ENCODE assay signal across 9 cellular contexts in the genomic region with DNA sequence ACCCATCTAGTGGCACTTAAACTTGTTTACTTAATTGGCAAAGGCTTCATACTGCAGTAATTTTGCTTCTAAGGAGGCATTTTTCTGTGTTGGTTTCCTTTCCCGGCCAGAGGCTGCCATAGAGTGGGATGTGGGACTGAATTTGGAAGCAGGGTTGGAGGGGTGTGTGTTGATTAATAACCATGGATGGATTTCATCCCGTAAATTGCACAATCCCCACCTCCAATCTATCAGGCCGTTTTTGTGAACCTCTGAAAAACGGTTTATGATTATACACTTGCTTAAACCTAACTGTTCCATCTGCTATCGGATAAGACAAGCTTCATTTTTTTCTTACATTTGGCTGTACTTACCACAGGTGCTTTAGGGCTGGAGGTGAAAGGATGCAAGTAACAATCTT. TPM values are rescaled to one million over a fixed set of nuclear protein-coding genes. Genes with fewer than 3 reads are reported as not detected.
DNase-seq lines count a peak whose midpoint lies in the region; ATAC-seq, FAIRE-seq and TF ChIP-seq lines count a peak whose summit lies in the region.
"Had no signal": no experiment of that assay in that cellular context is flagged by ENCODE, and none has a peak within 500 bp of the region (broad histone marks: within the 10 kb centered on the region; RNA-seq: fewer than 3 reads in every experiment).

No MANE protein-coding gene starts in this region.

- H4K8ac ChIP-seq in neuronal stem cell (ENCODE audit: low read depth, low read length), result no peak overlapping the region

- no peak overlapping the region for H2BK12ac ChIP-seq in neuronal stem cell (ENCODE audit: low read length)

- H3K9me3 ChIP-seq in CD8-positive, alpha-beta memory T cell (ENCODE audit: low read length), result no peaks in the 10 kb centered on the region
- no peaks in the 10 kb centered on the region for H3K9me3 ChIP-seq in MM.1S (replicated peaks; ENCODE audit: insufficient read depth, low read length)
- H3K9me3 ChIP-seq in neuronal stem cell (replicated peaks in 1 of 2; ENCODE audit: control insufficient read depth in 2 of 2, insufficient read depth in 1 of 2, low read depth in 1 of 2, low read length in 2 of 2), result no peaks in the 10 kb centered on the region

- peaks cover 59 to 78% (median 75%) of the 10 kb centered on the region in 3 donors for H3K4me1 Mint-ChIP-seq in CD8-positive, alpha-beta memory T cell
- peaks cover 30 to 51% of the 10 kb centered on the region in 2 donors for H3K4me1 Mint-ChIP-seq in effector memory CD8-positive, alpha-beta T cell (ENCODE audit: low read depth in 2 of 2)

- no CpG with 5 or more reads among the region's 5 CpGs for WGBS in neuronal stem cell (ENCODE audit: extremely low coverage in 2 of 2, insufficient read length in 2 of 2, insufficient replicate concordance in 1 of 2), 2 donors

- POLR2A ChIA-PET in CD8-positive, alpha-beta memory T cell (lab: Charles Lee), result no interaction called here

- no peak overlapping the region for H3K14ac ChIP-seq in neuronal stem cell (ENCODE audit: low read length)

- DNase-seq in CD8-positive, alpha-beta memory T cell, result no peak
- no peak for DNase-seq in MM.1S
- no peak for DNase-seq in effector memory CD8-positive, alpha-beta T cell
- DNase-seq in neuronal stem cell (ENCODE audit: low spot score), result no peak
- DNase-seq in midbrain (lab: John Stamatoyannopoulos, UW), result no peak
- no peak for DNase-seq in NCI-H1930 (lab: John Stamatoyannopoulos, UW)
- DNase-seq in D721Med (ENCODE audit: insufficient read length, low spot score), result no peak
- no peak for DNase-seq in stimulated activated CD4-positive, alpha-beta T cell treated with anti-CD3 and anti-CD28 coated beads, Interleukin-1b, Interleukin-23, amount 100 ng/mL, for 48 hours
- DNase-seq: left colon had no signal

- peaks cover 36% of the 10 kb centered on the region for H3K4me1 ChIP-seq in CD8-positive, alpha-beta memory T cell (ENCODE audit: insufficient read depth, low read length)
- peaks cover 19% of the 10 kb centered on the region for H3K4me1 ChIP-seq in MM.1S (ENCODE audit: low read length)
- peaks cover 5 to 13% of the 10 kb centered on the region in 2 donors for H3K4me1 ChIP-seq in neuronal stem cell (ENCODE audit: control insufficient read depth in 2 of 2, insufficient read depth in 1 of 2, low read depth in 1 of 2, low read length in 2 of 2)

- H3K23ac ChIP-seq in neuronal stem cell (ENCODE audit: low read depth, low read length, poor library complexity), result no peak overlapping the region

- H3K9ac ChIP-seq in MM.1S (ENCODE audit: low read length) (no peak overlapping the region), neuronal stem cell (ENCODE audit: low read depth, low read length, poor library complexity) (no peak overlapping the region)

- H3K79me1 ChIP-seq in neuronal stem cell (ENCODE audit: low read depth, low read length), result peaks cover 4% of the 10 kb centered on the region

- H2AFZ ChIP-seq in MM.1S (ENCODE audit: low read length) (no peak overlapping the region), neuronal stem cell (ENCODE audit: low read length) (no peak overlapping the region)

- H3K79me2 ChIP-seq in MM.1S (ENCODE audit: low read length), result peaks cover 61% of the 10 kb centered on the region

- FAIRE-seq in D721Med (lab: Jason Lieb, UNC), result no peak

- no peak for TF ChIP-seq CTCF in MM.1S (IDR thresholded peaks at IDR 0.05; ENCODE audit: low read length)
- no peak for TF ChIP-seq CTCF in D721Med (IDR thresholded peaks at IDR 0.05; ENCODE audit: insufficient read depth, missing control alignments)

- no peaks in the 10 kb centered on the region for H3K27me3 Mint-ChIP-seq in CD8-positive, alpha-beta memory T cell
- H3K27me3 Mint-ChIP-seq in effector memory CD8-positive, alpha-beta T cell, result no peaks in the 10 kb centered on the region

- no peak overlapping the region for H2AK5ac ChIP-seq in neuronal stem cell (ENCODE audit: low read depth, low read length)

- H3F3A ChIP-seq in MM.1S (ENCODE audit: insufficient read depth, low read length), result no peaks in the 10 kb centered on the region; the same call in 1 of the 2 replicates

- CTCF ChIA-PET in CD8-positive, alpha-beta memory T cell (lab: Charles Lee), result no interaction called here

- peak overlapping the region in 4 of 8 donors; percentile 70 to 97 (median 90) for H3K27ac Mint-ChIP-seq in CD8-positive, alpha-beta memory T cell
- peak overlapping the region in 1 of 2 donors; percentile 9 for H3K27ac Mint-ChIP-seq in effector memory CD8-positive, alpha-beta T cell

- no peak overlapping the region for H2BK5ac ChIP-seq in neuronal stem cell (ENCODE audit: low read length)

- H3K4me3 ChIP-seq in CD8-positive, alpha-beta memory T cell (ENCODE audit: low read length), result peak overlapping the region; percentile 91
- peak overlapping the region; percentile 95 for H3K4me3 ChIP-seq in MM.1S (ENCODE audit: low read length)
- peak overlapping the region in 1 of 2 donors; percentile 88 for H3K4me3 ChIP-seq in neuronal stem cell (ENCODE audit: low read length in 2 of 2)

- no peak for ATAC-seq in effector memory CD8-positive, alpha-beta T cell (replicated peaks)
- ATAC-seq: left colon had no signal

- H3K4me3 Mint-ChIP-seq in CD8-positive, alpha-beta memory T cell, result peak overlapping the region; percentile 91 to 99 (median 96)
- peak overlapping the region; percentile 87 to 97 for H3K4me3 Mint-ChIP-seq in effector memory CD8-positive, alpha-beta T cell

- H3K27me3 ChIP-seq in CD8-positive, alpha-beta memory T cell (ENCODE audit: insufficient read depth, low read length, poor library complexity, severe bottlenecking), result no peaks in the 10 kb centered on the region
- no peaks in the 10 kb centered on the region for H3K27me3 ChIP-seq in MM.1S (replicated peaks; ENCODE audit: insufficient read depth, low read length)
- no peaks in the 10 kb centered on the region for H3K27me3 ChIP-seq in neuronal stem cell (ENCODE audit: control insufficient read depth in 3 of 3, insufficient read depth in 3 of 3, low read depth in 1 of 3, low read length in 3 of 3)

- no peaks in the 10 kb centered on the region for H3K9me3 Mint-ChIP-seq in CD8-positive, alpha-beta memory T cell
- H3K9me3 Mint-ChIP-seq in effector memory CD8-positive, alpha-beta T cell, result no peaks in the 10 kb centered on the region

- H3K36me3 Mint-ChIP-seq in CD8-positive, alpha-beta memory T cell, result peaks cover 0 to 28% (median 4%) of the 10 kb centered on the region in 3 donors
- H3K36me3 Mint-ChIP-seq in effector memory CD8-positive, alpha-beta T cell (ENCODE audit: insufficient read depth), result peaks cover 16% of the 10 kb centered on the region

- H2BK15ac ChIP-seq in neuronal stem cell (ENCODE audit: low read length), result no peak overlapping the region

- H3K27ac ChIP-seq in CD8-positive, alpha-beta memory T cell (ENCODE audit: low read depth, low read length), result peak overlapping the region; percentile 82
- H3K27ac ChIP-seq in MM.1S (ENCODE audit: low read length) (no peak overlapping the region), neuronal stem cell (replicated peaks; ENCODE audit: low read length) (no peak overlapping the region)

- H3K4me2 ChIP-seq in MM.1S (ENCODE audit: low read depth, low read length), result peak overlapping the region; percentile 87
- H3K4me2 ChIP-seq in neuronal stem cell (ENCODE audit: insufficient read depth, low read length, poor library complexity, severe bottlenecking), result peak overlapping the region; percentile 51

- H4K91ac ChIP-seq in neuronal stem cell (ENCODE audit: low read depth, low read length, poor library complexity), result no peak overlapping the region

- H3K36me3 ChIP-seq in CD8-positive, alpha-beta memory T cell (ENCODE audit: insufficient read depth, low read length), result no peaks in the 10 kb centered on the region
- H3K36me3 ChIP-seq in MM.1S (replicated peaks; ENCODE audit: insufficient read depth, low read length), result no peaks in the 10 kb centered on the region
- peaks cover 2 to 34% of the 10 kb centered on the region in 2 donors for H3K36me3 ChIP-seq in neuronal stem cell (replicated peaks in 1 of 2; ENCODE audit: control insufficient read depth in 2 of 2, insufficient read depth in 2 of 2, low read length in 2 of 2)

- no peak overlapping the region for H3K4ac ChIP-seq in neuronal stem cell (ENCODE audit: low read length)

- H2BK120ac ChIP-seq in neuronal stem cell (ENCODE audit: low read depth, low read length), result no peak overlapping the region

- no peaks in the 10 kb centered on the region for H4K20me1 ChIP-seq in MM.1S (ENCODE audit: insufficient read depth, low read length)

- no peak overlapping the region for H3K18ac ChIP-seq in neuronal stem cell (ENCODE audit: low read length)

- no peaks in the 10 kb centered on the region for H3K9me2 ChIP-seq in MM.1S (replicated peaks; ENCODE audit: insufficient read depth, low read length)

RNA-seq across cellular contexts. Expression of gene TMEM60, which starts 1.3 kb away (rescaled TPM):
- total RNA-seq in CD8-positive, alpha-beta memory T cell, result 1 to 10 TPM; 7.6 to 8.9 TPM
- 24.2 TPM for polyA plus RNA-seq in CD8-positive, alpha-beta memory T cell
- polyA plus RNA-seq in neuronal stem cell (2013, experiment 1 of 2), result 36.4 TPM
- polyA plus RNA-seq in neuronal stem cell (2013, experiment 2 of 2), result 36.2 TPM

RNA-seq across cellular contexts. Expression of gene PHTF2, which starts 1.6 kb away (rescaled TPM):
- 10 to 100 TPM; 39.3 to 44.5 TPM for total RNA-seq in CD8-positive, alpha-beta memory T cell
- polyA plus RNA-seq in CD8-positive, alpha-beta memory T cell, result 13.7 TPM
- 22.0 TPM for polyA plus RNA-seq in neuronal stem cell (2013, experiment 1 of 2)
- 21.6 TPM for polyA plus RNA-seq in neuronal stem cell (2013, experiment 2 of 2)
